8 cellular contexts compared by ENCODE assay signal in genomic region chr12:12786716-12787601, GRCh38. TPM values are rescaled to one million over a fixed set of nuclear protein-coding genes. Genes with fewer than 3 reads are reported as not detected.
DNase-seq lines count a peak whose midpoint lies in the region; ATAC-seq and TF ChIP-seq lines count a peak whose summit lies in the region.

No MANE protein-coding gene starts in this region.

- H3K27me3 ChIP-seq in BE2C, result no peaks in the 10 kb centered on the region
- H3K27me3 ChIP-seq in effector memory CD4-positive, alpha-beta T cell (replicated peaks; ENCODE audit: control insufficient read depth, insufficient read depth, low read length, poor library complexity, severe bottlenecking), result no peaks in the 10 kb centered on the region

- ATAC-seq in GM18907 (IDR thresholded peaks at IDR 0.05; ENCODE audit: unreplicated experiment) (peak; percentile 83), HG03103 (IDR thresholded peaks at IDR 0.05; ENCODE audit: low read depth, unreplicated experiment) (peak; percentile 54), memory B cell (ENCODE audit: low read depth) (peak; percentile 84)

- H3K36me3 ChIP-seq in BE2C, result no peaks in the 10 kb centered on the region
- no peaks in the 10 kb centered on the region for H3K36me3 ChIP-seq in effector memory CD4-positive, alpha-beta T cell (ENCODE audit: control insufficient read depth, insufficient read depth, low read length)

- H3K4me3 ChIP-seq in BE2C (ENCODE audit: low read depth, low read length), result peak overlapping the region; percentile 64
- peak overlapping the region; percentile 69 for H3K4me3 ChIP-seq in effector memory CD4-positive, alpha-beta T cell (ENCODE audit: insufficient read depth, low read depth, low read length, poor library complexity, severe bottlenecking)

- no peak for TF ChIP-seq CTCF in BE2C (IDR thresholded peaks at IDR 0.05; ENCODE audit: low read depth, low read length)

- no peaks in the 10 kb centered on the region for H3K27me3 Mint-ChIP-seq in memory B cell

- no peaks in the 10 kb centered on the region for H3K9me3 Mint-ChIP-seq in memory B cell

- H3K36me3 Mint-ChIP-seq in memory B cell, result no peaks in the 10 kb centered on the region

- peak overlapping the region; percentile 85 for H3K4me3 Mint-ChIP-seq in memory B cell

- no peaks in the 10 kb centered on the region for H3K9me3 ChIP-seq in BE2C
- no peaks in the 10 kb centered on the region for H3K9me3 ChIP-seq in effector memory CD4-positive, alpha-beta T cell (ENCODE audit: control insufficient read depth, low read length)

- DNase-seq in BE2C, result peak; percentile 88
- peak; percentile 66 for DNase-seq in NCI-H446 treated with DMSO at 0.1 percent for 48 hours (lab: John Stamatoyannopoulos, UW)
- DNase-seq in activated CD8-positive, alpha-beta memory T cell treated with anti-CD3 and anti-CD28 coated beads for 24 hours, result peak; percentile 90
- peak; percentile 53 to 69 (median 58) for DNase-seq in effector memory CD4-positive, alpha-beta T cell
- peak; percentile 54 to 68 for DNase-seq in memory B cell (ENCODE audit: low spot score in 2 of 2)
- peak; percentile 50 for DNase-seq in stimulated activated CD8-positive, alpha-beta memory T cell treated with anti-CD3 and anti-CD28 coated beads, Interleukin-12 subunit alpha, Interleukin-12 subunit beta, amount 100 ng/mL, for 24 hours (ENCODE audit: extremely low read depth)

- peaks cover 9% of the 10 kb centered on the region for H3K4me1 ChIP-seq in BE2C
- peaks cover 8% of the 10 kb centered on the region for H3K4me1 ChIP-seq in effector memory CD4-positive, alpha-beta T cell (ENCODE audit: control insufficient read depth, insufficient read depth, low read length, poor library complexity, severe bottlenecking)

- peak overlapping the region; percentile 83 for H3K27ac Mint-ChIP-seq in memory B cell

- H3K4me1 Mint-ChIP-seq in memory B cell, result peaks cover 8% of the 10 kb centered on the region

- peak overlapping the region; percentile 78 for H3K27ac ChIP-seq in effector memory CD4-positive, alpha-beta T cell (ENCODE audit: insufficient read depth, low read length, poor library complexity, severe bottlenecking)

RNA-seq across cellular contexts. Expression of gene APOLD1, which starts 1.5 kb away (rescaled TPM):
- 3.2 TPM for polyA plus RNA-seq in BE2C (2012; ENCODE audit: insufficient read depth, insufficient read length, low read depth)

RNA-seq across cellular contexts. Expression of gene DDX47, which starts 26.2 kb away (rescaled TPM):
- 70.3 TPM for polyA plus RNA-seq in BE2C (2012; ENCODE audit: insufficient read depth, insufficient read length, low read depth)

Comparison
In these comparisons a context has a peak if more than half of its experiments do, and no peak if none do; other contexts are left out.
1. Peak in every context shown above with its lines: DNase-seq, ATAC-seq, H3K4me3 ChIP-seq and H3K27ac ChIP-seq.